In the genomic region with DNA sequence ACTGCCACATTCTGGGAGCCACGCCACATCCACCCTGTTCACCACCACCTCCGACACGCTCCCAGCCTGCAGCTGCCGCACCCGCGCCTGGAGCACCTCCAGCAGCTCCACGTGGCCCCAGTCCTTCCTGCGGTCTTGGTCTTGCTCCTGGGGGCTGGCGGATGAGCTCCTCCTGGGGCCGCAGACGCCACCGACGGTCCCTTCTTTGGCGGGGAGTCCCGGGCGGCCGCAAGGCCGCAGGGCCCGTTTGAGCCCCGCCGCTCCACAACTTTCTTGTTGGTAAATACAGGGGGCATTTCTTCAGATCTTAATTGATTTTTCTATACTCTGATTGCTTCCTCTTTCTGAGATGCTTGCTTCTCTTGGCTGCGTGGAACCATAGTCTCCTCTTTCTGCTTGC, we compare ENCODE assay signal across 24 cellular contexts.
"Had no signal": no experiment of that assay in that cellular context is flagged by ENCODE, and none has a peak within 500 bp of the region (broad histone marks: within the 10 kb centered on the region; RNA-seq: fewer than 3 reads in every experiment).

No MANE protein-coding gene starts in this region.

- FAIRE-seq: endothelial cell of umbilical vein, islet of Langerhans had no signal

- H3K36me3 ChIP-seq: colonic mucosa, heart left ventricle, neural progenitor cell, spleen, tibial artery, upper lobe of left lung, vagina had no signal

- H3K4me2 ChIP-seq: neural progenitor cell had no signal

- H3K79me2 ChIP-seq: parathyroid adenoma had no signal

- H2AFZ ChIP-seq: neural progenitor cell, parathyroid adenoma had no signal

- H3K4me1 ChIP-seq: colonic mucosa, neural progenitor cell, parathyroid adenoma, psoas muscle had no signal

- H3K27me3 ChIP-seq: colonic mucosa, neural progenitor cell, vagina had no signal

- H3K27ac ChIP-seq: colonic mucosa, heart left ventricle, neural progenitor cell, parathyroid adenoma, psoas muscle, spleen, tibial artery, upper lobe of left lung, vagina had no signal

- H3K9me3 ChIP-seq: colonic mucosa, heart left ventricle, psoas muscle, spleen, tibial artery, upper lobe of left lung, vagina had no signal

- H3K4me3 ChIP-seq: colonic mucosa, heart left ventricle, neural progenitor cell, psoas muscle, spleen, tibial artery, upper lobe of left lung, vagina had no signal

- H3K9me3 Mint-ChIP-seq: neural progenitor cell; stimulated activated naive CD8-positive, alpha-beta T cell treated with anti-CD3 and anti-CD28 coated beads, Interleukin-15, Interleukin-2, amounts not matched to agents 100 ng/mL and 50 ng/mL, for 24 hours had no signal

- H3K27ac Mint-ChIP-seq: naive thymus-derived CD8-positive, alpha-beta T cell; neural progenitor cell; stimulated activated memory B cell treated with anti-CD40 and anti-IgM and Interleukin-4, amounts not matched to agents 10 μg/mL and 1 μg/mL and 100 μg/mL, for 72 hours; stimulated activated naive CD8-positive, alpha-beta T cell treated with anti-CD3 and anti-CD28 coated beads, Interleukin-15, Interleukin-2, amounts not matched to agents 100 ng/mL and 50 ng/mL, for 24 hours had no signal

- H3K4me3 Mint-ChIP-seq: neural progenitor cell; stimulated activated memory B cell treated with anti-CD40 and anti-IgM and Interleukin-4, amounts not matched to agents 10 μg/mL and 1 μg/mL and 100 μg/mL, for 72 hours; stimulated activated naive CD8-positive, alpha-beta T cell treated with anti-CD3 and anti-CD28 coated beads, Interleukin-15, Interleukin-2, amounts not matched to agents 100 ng/mL and 50 ng/mL, for 24 hours had no signal

- H3K4me1 Mint-ChIP-seq: stimulated activated memory B cell treated with anti-CD40 and anti-IgM and Interleukin-4, amounts not matched to agents 10 μg/mL and 1 μg/mL and 100 μg/mL, for 72 hours had no signal

- H3K9ac ChIP-seq: neural progenitor cell, parathyroid adenoma had no signal

- H3K36me3 Mint-ChIP-seq: neural progenitor cell; stimulated activated memory B cell treated with anti-CD40 and anti-IgM and Interleukin-4, amounts not matched to agents 10 μg/mL and 1 μg/mL and 100 μg/mL, for 72 hours had no signal

- DNase-seq: foreskin melanocyte; heart left ventricle; hypothalamus; kidney glomerular epithelial cell; mesendoderm; naive thymus-derived CD8-positive, alpha-beta T cell; occipital lobe; psoas muscle; retina; stimulated activated CD4-positive, alpha-beta T cell treated with anti-CD3 and anti-CD28 coated beads, Interleukin-15, amount 100 ng/mL, for 24 hours; stimulated activated CD4-positive, alpha-beta T cell treated with anti-CD3 and anti-CD28 coated beads, Interleukin-1b, Interleukin-23, amount 100 ng/mL, for 48 hours; stimulated activated CD4-positive, alpha-beta T cell treated with anti-CD3 and anti-CD28 coated beads, Interleukin-4, amount 100 ng/mL, for 24 hours; tibial artery had no signal

- ATAC-seq: heart left ventricle; naive thymus-derived CD8-positive, alpha-beta T cell; psoas muscle; sciatic nerve; stimulated activated memory B cell treated with anti-CD40 and anti-IgM and Interleukin-4, amounts not matched to agents 10 μg/mL and 1 μg/mL and 100 μg/mL, for 72 hours had no signal
